Comparison of ENCODE assay signal across 23 cellular contexts in genomic region chr2:33077316-33077715, GRCh38.
"Had no signal": no experiment of that assay in that cellular context is flagged by ENCODE, and none has a peak within 500 bp of the region (broad histone marks: within the 10 kb centered on the region; RNA-seq: fewer than 3 reads in every experiment).

No MANE protein-coding gene starts in this region.

- H3K9me3 Mint-ChIP-seq: activated CD4-positive, alpha-beta T cell treated with anti-CD3 and anti-CD28 coated beads, Interleukin-2, amount 10 ng/mL, durations not matched to agents 24 days and 14 days; activated CD8-positive, alpha-beta T cell treated with anti-CD3 and anti-CD28 coated beads for 36 hours; activated naive CD4-positive, alpha-beta T cell treated with anti-CD3 and anti-CD28 coated beads, Interleukin-2, amount 50 U/mL, for 24 hours; activated naive CD8-positive, alpha-beta T cell treated with anti-CD3 and anti-CD28 coated beads, Interleukin-2, amount 10 ng/mL, durations not matched to agents 7 days and 5 days; activated T-cell treated with anti-CD3 and anti-CD28 coated beads, Interleukin-2, amount 50 U/mL, for 24 hours; activated T-helper 2 cell treated with anti-CD3 and anti-CD28 coated beads, Interferon-gamma antibody, Interleukin-2, Interleukin-4, amounts not matched to agents 10 μg/mL and 5 μg/mL and 100 μg/mL, durations not matched to agents 14 hours and 24 hours and 36 hours had no signal

- H3K27ac Mint-ChIP-seq: activated CD4-positive, alpha-beta T cell treated with anti-CD3 and anti-CD28 coated beads, Interleukin-2, amount 10 ng/mL, durations not matched to agents 24 days and 14 days; activated CD8-positive, alpha-beta T cell treated with anti-CD3 and anti-CD28 coated beads for 36 hours; activated naive CD4-positive, alpha-beta T cell treated with anti-CD3 and anti-CD28 coated beads, Interleukin-2, amount 50 U/mL, for 24 hours; activated naive CD8-positive, alpha-beta T cell treated with anti-CD3 and anti-CD28 coated beads, Interleukin-2, amount 10 ng/mL, durations not matched to agents 7 days and 5 days; activated T-cell treated with anti-CD3 and anti-CD28 coated beads, Interleukin-2, amount 50 U/mL, for 24 hours; activated T-helper 2 cell treated with anti-CD3 and anti-CD28 coated beads, Interferon-gamma antibody, Interleukin-2, Interleukin-4, amounts not matched to agents 10 μg/mL and 5 μg/mL and 100 μg/mL, durations not matched to agents 14 hours and 24 hours and 36 hours had no signal

- H3K27ac ChIP-seq: PC-9, RWPE1 had no signal

- ATAC-seq: activated CD8-positive, alpha-beta T cell treated with anti-CD3 and anti-CD28 coated beads for 36 hours; Right ventricle myocardium inferior; SK-N-SH treated with all-trans-retinoic acid at 6 μM for 48 hours had no signal

- H3K4me1 Mint-ChIP-seq: activated naive CD4-positive, alpha-beta T cell treated with anti-CD3 and anti-CD28 coated beads, Interleukin-2, amount 50 U/mL, for 24 hours had no signal

- DNase-seq: activated CD4-positive, alpha-beta T cell treated with anti-CD3 and anti-CD28 coated beads, Interleukin-2, amount 50 U/mL, for 4 hours; activated CD8-positive, alpha-beta T cell treated with anti-CD3 and anti-CD28 coated beads for 36 hours; activated gamma-delta T cell; activated naive CD4-positive, alpha-beta T cell treated with Interleukin-2 at 50 U/mL for 16 hours; activated naive CD8-positive, alpha-beta T cell treated with anti-CD3 and anti-CD28 coated beads, Interleukin-2, amount 10 ng/mL, durations not matched to agents 7 days and 5 days; activated T-cell treated with anti-CD3 and anti-CD28 coated beads, Interleukin-2, amount 50 U/mL, for 24 hours; amygdala; caudate nucleus; NCI-H1092 treated with DMSO at 0.1 percent for 48 hours; NCI-H187 treated with DMSO at 0.1 percent for 48 hours; NCI-H2081; NCI-H2227 treated with DMSO at 0.1 percent for 48 hours; NCI-H446 treated with DMSO at 0.1 percent for 48 hours; NCI-H524; PC-9; SIG-M5; T1000 had no signal

- H3K27me3 Mint-ChIP-seq: activated naive CD8-positive, alpha-beta T cell treated with anti-CD3 and anti-CD28 coated beads, Interleukin-2, amount 10 ng/mL, durations not matched to agents 7 days and 5 days had no signal

- H3K36me3 Mint-ChIP-seq: activated naive CD4-positive, alpha-beta T cell treated with anti-CD3 and anti-CD28 coated beads, Interleukin-2, amount 50 U/mL, for 24 hours; activated naive CD8-positive, alpha-beta T cell treated with anti-CD3 and anti-CD28 coated beads, Interleukin-2, amount 10 ng/mL, durations not matched to agents 7 days and 5 days had no signal

- H3K4me3 Mint-ChIP-seq: activated CD4-positive, alpha-beta T cell treated with anti-CD3 and anti-CD28 coated beads, Interleukin-2, amount 10 ng/mL, durations not matched to agents 24 days and 14 days; activated CD8-positive, alpha-beta T cell treated with anti-CD3 and anti-CD28 coated beads for 36 hours; activated naive CD4-positive, alpha-beta T cell treated with anti-CD3 and anti-CD28 coated beads, Interleukin-2, amount 50 U/mL, for 24 hours; activated naive CD8-positive, alpha-beta T cell treated with anti-CD3 and anti-CD28 coated beads, Interleukin-2, amount 10 ng/mL, durations not matched to agents 7 days and 5 days; activated T-cell treated with anti-CD3 and anti-CD28 coated beads, Interleukin-2, amount 50 U/mL, for 24 hours had no signal
